1 cellular context compared by ENCODE assay signal in genomic region chr7:150838965-150839650, GRCh38.
TF ChIP-seq lines count a peak whose summit lies in the region.

No MANE protein-coding gene starts in this region.

TF ChIP-seq in K562, 482 proteins besides CTCF, POLR2A, EP300 and RAD21 (continued from another document):
- TF ChIP-seq E2F6 (IDR thresholded peaks at IDR 0.05; ENCODE audit: borderline replicate concordance in 1 of 2, extremely low read depth in 1 of 2, insufficient read depth in 1 of 2, insufficient read length in 1 of 2, low read depth in 1 of 2, low read length in 1 of 2, poor library complexity in 1 of 2, severe bottlenecking in 1 of 2): peak in 1 of 2 experiments; percentile 8
